In the genomic region with DNA sequence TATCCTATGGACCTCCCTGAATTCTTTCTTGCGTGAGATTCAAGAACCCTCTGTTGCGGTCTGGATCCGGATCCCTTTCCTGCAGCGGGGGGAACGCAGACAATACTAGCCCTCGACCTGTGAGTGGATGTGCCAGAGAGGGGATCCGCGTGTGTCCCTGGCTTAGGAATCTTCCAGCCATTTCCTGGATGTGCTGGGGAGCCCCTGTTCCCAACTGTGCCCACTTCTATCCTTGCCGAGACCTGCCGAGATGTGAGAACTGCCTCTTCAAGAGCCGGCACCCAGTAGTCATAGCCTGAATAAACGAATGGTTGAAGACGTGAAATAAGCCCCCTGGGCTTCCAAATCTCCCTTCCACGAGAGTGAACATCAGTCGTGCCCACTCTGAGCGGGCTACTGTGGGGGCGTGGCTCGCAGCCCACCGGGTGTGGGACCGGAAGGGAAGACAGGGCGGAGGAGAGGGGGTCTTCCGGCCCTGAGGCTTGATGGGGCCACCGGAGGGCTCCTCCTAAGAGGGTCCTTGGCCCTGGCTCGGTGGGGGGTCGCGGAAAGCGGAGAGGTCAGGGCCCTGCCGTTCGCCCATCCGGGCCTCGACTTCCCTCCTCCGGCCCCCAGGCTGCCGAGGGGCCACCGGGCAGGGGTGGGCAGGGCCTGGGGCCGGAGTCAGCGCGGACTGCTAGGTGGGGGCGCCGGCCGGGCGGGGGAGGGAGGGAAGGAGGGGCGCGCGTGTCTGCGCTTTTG, we compare ENCODE assay signal across 9 cellular contexts. TPM values are rescaled to one million over a fixed set of nuclear protein-coding genes. Genes with fewer than 3 reads are reported as not detected.
DNase-seq lines count a peak whose midpoint lies in the region; ATAC-seq, FAIRE-seq and TF ChIP-seq lines count a peak whose summit lies in the region.
"Had no signal": no experiment of that assay in that cellular context is flagged by ENCODE, and none has a peak within 500 bp of the region (broad histone marks: within the 10 kb centered on the region; RNA-seq: fewer than 3 reads in every experiment).

No MANE protein-coding gene starts in this region.

- peak overlapping the region; percentile 52; the same call in 1 of the 2 replicates for H3K9ac ChIP-seq in MM.1S (ENCODE audit: low read length)
- H3K9ac ChIP-seq in endothelial cell of umbilical vein (replicated peaks; ENCODE audit: extremely low read depth, insufficient read depth, low read length), result no peak overlapping the region

- peak overlapping the region; percentile 84 for H3K4me3 ChIP-seq in MM.1S (ENCODE audit: low read length)
- H3K4me3 ChIP-seq in endothelial cell of umbilical vein (replicated peaks in 1 of 3; ENCODE audit: insufficient read depth in 1 of 3, low read depth in 1 of 3, low read length in 3 of 3), result peak overlapping the region in 2 of 3 experiments; percentile 55 to 80

- peak overlapping the region; percentile 93 for H3K4me3 Mint-ChIP-seq in neural crest cell

- dilution Hi-C loops in endothelial cell of umbilical vein (cut with MboI; ENCODE audit: extremely low pct_ligation_motif_present, low sequenced_read_pairs), result no loop called here

- peaks cover 15% of the 10 kb centered on the region for H3K27me3 Mint-ChIP-seq in neural crest cell (ENCODE audit: low read depth)

- BruUV-seq in endothelial cell of umbilical vein (replicated peaks; lab: Mats Ljungman, UMichigan), result no TSS peak

- no peak for TF ChIP-seq POLR2A in endothelial cell of umbilical vein (IDR thresholded peaks at IDR 0.05; ENCODE audit: low read depth, low read length)

- H3K4me1 ChIP-seq in MM.1S (ENCODE audit: low read length), result no peaks in the 10 kb centered on the region
- H3K4me1 ChIP-seq in endothelial cell of umbilical vein (ENCODE audit: control insufficient read depth, extremely low read depth, insufficient read depth, low read length), result peaks cover 4% of the 10 kb centered on the region

- H3K27me3 ChIP-seq in MM.1S (replicated peaks; ENCODE audit: insufficient read depth, low read length) (peaks cover 22% of the 10 kb centered on the region), endothelial cell of umbilical vein (ENCODE audit: control insufficient read depth in 2 of 2, insufficient read depth in 2 of 2, low read length in 2 of 2) (peaks cover 16 to 37% of the 10 kb centered on the region in 2 experiments)

- no peaks in the 10 kb centered on the region for H3K9me3 Mint-ChIP-seq in neural crest cell

- H3K4me2 ChIP-seq in MM.1S (ENCODE audit: low read depth, low read length) (peak overlapping the region; percentile 72), endothelial cell of umbilical vein (ENCODE audit: insufficient read depth, low read length) (peak overlapping the region; percentile 83)

- H3K9me3 ChIP-seq in MM.1S (replicated peaks; ENCODE audit: insufficient read depth, low read length), result no peaks in the 10 kb centered on the region
- no peaks in the 10 kb centered on the region for H3K9me3 ChIP-seq in endothelial cell of umbilical vein (replicated peaks; ENCODE audit: control insufficient read depth, insufficient read depth, low read length)

- H3K79me2 ChIP-seq in MM.1S (ENCODE audit: low read length), result no peaks in the 10 kb centered on the region
- no peaks in the 10 kb centered on the region for H3K79me2 ChIP-seq in endothelial cell of umbilical vein (ENCODE audit: control insufficient read depth, insufficient read depth, low read length)

- H3K9me1 ChIP-seq in endothelial cell of umbilical vein (replicated peaks; ENCODE audit: control insufficient read depth, extremely low read depth, insufficient read depth, low read length), result no peaks in the 10 kb centered on the region

- peaks cover 13% of the 10 kb centered on the region for H3K36me3 Mint-ChIP-seq in neural crest cell (ENCODE audit: low read depth)

- intact Hi-C loops in endothelial cell of umbilical vein (cut with micrococcal nuclease), result loop anchor here (1.0 to 2.0 kb wide), 2 partner anchors 42 to 73 kb away; no protein-coding TSS in a partner anchor

- H2AFZ ChIP-seq in MM.1S (ENCODE audit: low read length) (peak overlapping the region; percentile 93), endothelial cell of umbilical vein (ENCODE audit: low read depth, low read length) (peak overlapping the region; percentile 96)

- H3K36me3 ChIP-seq in MM.1S (replicated peaks; ENCODE audit: insufficient read depth, low read length), result no peaks in the 10 kb centered on the region
- no peaks in the 10 kb centered on the region for H3K36me3 ChIP-seq in endothelial cell of umbilical vein (ENCODE audit: control insufficient read depth in 2 of 2, extremely low read depth in 1 of 2, insufficient read depth in 2 of 2, low read length in 2 of 2)

- ATAC-seq in HG03039 (IDR thresholded peaks at IDR 0.05; ENCODE audit: unreplicated experiment), result no peak

- H4K20me1 ChIP-seq in MM.1S (ENCODE audit: insufficient read depth, low read length) (no peaks in the 10 kb centered on the region), endothelial cell of umbilical vein (replicated peaks; ENCODE audit: control insufficient read depth, extremely low read depth, insufficient read depth, low read length) (no peaks in the 10 kb centered on the region)

- no peak for TF ChIP-seq CTCF in MM.1S (IDR thresholded peaks at IDR 0.05; ENCODE audit: low read length)
- TF ChIP-seq CTCF in endothelial cell of umbilical vein (IDR thresholded peaks at IDR 0.05; ENCODE audit: extremely low read depth in 1 of 2, insufficient read depth in 1 of 2, low read depth in 1 of 2, low read length in 2 of 2), result no peak
- no peak for TF ChIP-seq CTCF in neural crest cell (conservative IDR thresholded peaks at IDR 0.05)

- peak; percentile 29 for DNase-seq in NCI-H1092 treated with DMSO at 0.1 percent for 48 hours (lab: John Stamatoyannopoulos, UW)
- DNase-seq in NCI-H1092 (lab: John Stamatoyannopoulos, UW), result no peak
- DNase-seq in MM.1S, result no peak
- no peak for DNase-seq in endothelial cell of umbilical vein (ENCODE audit: low read depth, low spot score)
- DNase-seq in neural crest cell (ENCODE audit: low read depth, low spot score), result peak; percentile 48
- no peak for DNase-seq in EL
- no peak for DNase-seq in NCI-H1417 (lab: John Stamatoyannopoulos, UW)

- POLR2A ChIA-PET in endothelial cell of umbilical vein (lab: Charles Lee), result no interaction called here

- no peaks in the 10 kb centered on the region for H3F3A ChIP-seq in MM.1S (ENCODE audit: insufficient read depth, low read length)

- H3K27ac ChIP-seq in MM.1S (ENCODE audit: low read length), result no peak overlapping the region
- H3K27ac ChIP-seq in endothelial cell of umbilical vein (ENCODE audit: insufficient read depth, low read depth, low read length), result no peak overlapping the region

- H3K27ac Mint-ChIP-seq in neural crest cell (ENCODE audit: unreplicated experiment), result no peak overlapping the region

- no peaks in the 10 kb centered on the region for H3K9me2 ChIP-seq in MM.1S (replicated peaks; ENCODE audit: insufficient read depth, low read length)

- CTCF ChIA-PET in endothelial cell of umbilical vein (lab: Charles Lee), result interaction anchor here (0.9 to 1.7 kb wide), 4 partner anchors 9 to 52 kb away, joined by 3 to 8 read pairs (median 4); no protein-coding TSS in a partner anchor

- no peak for FAIRE-seq in endothelial cell of umbilical vein (lab: Jason Lieb, UNC)
- FAIRE-seq: A204.1 had no signal

- peaks cover 27% of the 10 kb centered on the region for H3K4me1 Mint-ChIP-seq in neural crest cell

TF ChIP-seq in endothelial cell of umbilical vein, 7 proteins besides CTCF, POLR2A, EP300 and RAD21 (continues in another document):
- TF ChIP-seq MYC (IDR thresholded peaks at IDR 0.05; ENCODE audit: low read depth, low read length), result no peak

RNA-seq across cellular contexts. Expression of a gene that starts 1.3 kb away (rescaled TPM):
- total RNA-seq in endothelial cell of umbilical vein (3.2 and 3.3 TPM in 2 replicates), neural crest cell (70.6 and 72.2 TPM in 2 replicates)
- 1.1 and 1.8 TPM in 2 replicates for polyA plus RNA-seq in endothelial cell of umbilical vein
- 1.6 and 2.0 TPM in 2 replicates for polyA plus RNA-seq in endothelial cell of umbilical vein (2011; cell fraction: cytosol; rRNA removed)
- 15.2 and 15.8 TPM in 2 replicates for polyA plus RNA-seq in endothelial cell of umbilical vein (2011; cell fraction: nucleus; rRNA removed)
- 3.0 and 4.3 TPM in 2 replicates for polyA plus RNA-seq in endothelial cell of umbilical vein (2012)
- 3.4 and 6.3 TPM in 2 replicates for polyA minus RNA-seq in endothelial cell of umbilical vein
- polyA minus RNA-seq in endothelial cell of umbilical vein (2011; cell fraction: cytosol; rRNA and poly(A)+ RNA removed), result not detected
- polyA minus RNA-seq in endothelial cell of umbilical vein (2011; cell fraction: nucleus; rRNA and poly(A)+ RNA removed), result 3.4 and 7.5 TPM in 2 replicates

RNA-seq across cellular contexts. Expression of a gene that starts 14.9 kb away (rescaled TPM):
- total RNA-seq in endothelial cell of umbilical vein, result not detected in 2 replicates
- polyA plus RNA-seq in endothelial cell of umbilical vein, result not detected in 2 replicates
- not detected in 2 replicates for polyA plus RNA-seq in endothelial cell of umbilical vein (2011; cell fraction: cytosol; rRNA removed)
- not detected in 2 replicates for polyA plus RNA-seq in endothelial cell of umbilical vein (2011; cell fraction: nucleus; rRNA removed)
- not detected in 2 replicates for polyA plus RNA-seq in endothelial cell of umbilical vein (2012)
- polyA minus RNA-seq in endothelial cell of umbilical vein, result not detected in 2 replicates
- polyA minus RNA-seq in endothelial cell of umbilical vein (2011; cell fraction: cytosol; rRNA and poly(A)+ RNA removed), result not detected
- polyA minus RNA-seq in endothelial cell of umbilical vein (2011; cell fraction: nucleus; rRNA and poly(A)+ RNA removed), result not detected in 2 replicates
- not detected in 2 replicates for total RNA-seq in neural crest cell

RNA-seq across cellular contexts. Expression of a gene that starts 39.7 kb away (rescaled TPM):
- total RNA-seq in endothelial cell of umbilical vein (81.8 and 81.9 TPM in 2 replicates), neural crest cell (5.3 and 5.6 TPM in 2 replicates)
- polyA plus RNA-seq in endothelial cell of umbilical vein, result 19.5 and 20.1 TPM in 2 replicates
- polyA plus RNA-seq in endothelial cell of umbilical vein (2011; cell fraction: cytosol; rRNA removed), result 19.9 and 23.3 TPM in 2 replicates
- 46.6 and 51.6 TPM in 2 replicates for polyA plus RNA-seq in endothelial cell of umbilical vein (2011; cell fraction: nucleus; rRNA removed)
- polyA plus RNA-seq in endothelial cell of umbilical vein (2012), result 66.9 and 79.9 TPM in 2 replicates
- 59.3 and 75.4 TPM in 2 replicates for polyA minus RNA-seq in endothelial cell of umbilical vein
- polyA minus RNA-seq in endothelial cell of umbilical vein (2011; cell fraction: cytosol; rRNA and poly(A)+ RNA removed), result not detected
- polyA minus RNA-seq in endothelial cell of umbilical vein (2011; cell fraction: nucleus; rRNA and poly(A)+ RNA removed), result 36.5 and 56.7 TPM in 2 replicates

RNA-seq across cellular contexts. Expression of a gene that starts 51.3 kb away (rescaled TPM):
- 254 and 257 TPM in 2 replicates for total RNA-seq in endothelial cell of umbilical vein
- 111 and 135 TPM in 2 replicates for polyA plus RNA-seq in endothelial cell of umbilical vein
- polyA plus RNA-seq in endothelial cell of umbilical vein (2011; cell fraction: cytosol; rRNA removed), result 141 and 147 TPM in 2 replicates
- 73.4 and 109 TPM in 2 replicates for polyA plus RNA-seq in endothelial cell of umbilical vein (2011; cell fraction: nucleus; rRNA removed)
- polyA plus RNA-seq in endothelial cell of umbilical vein (2012), result 287 and 288 TPM in 2 replicates
- 150 and 163 TPM in 2 replicates for polyA minus RNA-seq in endothelial cell of umbilical vein
- 51.0 TPM for polyA minus RNA-seq in endothelial cell of umbilical vein (2011; cell fraction: cytosol; rRNA and poly(A)+ RNA removed)
- polyA minus RNA-seq in endothelial cell of umbilical vein (2011; cell fraction: nucleus; rRNA and poly(A)+ RNA removed), result 52.2 and 75.1 TPM in 2 replicates
- total RNA-seq in neural crest cell, result 139 and 145 TPM in 2 replicates

Comparison
In these comparisons a context has a peak if more than half of its experiments do, and no peak if none do; other contexts are left out.
1. DNase-seq: peak in NCI-H1092 treated with DMSO at 0.1 percent for 48 hours (single experiment) and neural crest cell (single experiment); none in NCI-H1092 (single experiment), MM.1S (single experiment), endothelial cell of umbilical vein (single experiment), EL (single experiment) and NCI-H1417 (0 of 3).
2. RNA of a gene that starts 1.3 kb away (total RNA-seq): 70.6 to 72.2 TPM in neural crest cell; 3.2 to 3.3 TPM in endothelial cell of umbilical vein; every median in the first group is over 10 times any median in the second.
3. RNA of a gene that starts 39.7 kb away (total RNA-seq): 81.8 to 81.9 TPM in endothelial cell of umbilical vein; 5.3 to 5.6 TPM in neural crest cell; every median in the first group is over 10 times any median in the second.